ENCODE assay signal across 17 cellular contexts in genomic region chr1:151501474-151501873, GRCh38. TPM values are rescaled to one million over a fixed set of nuclear protein-coding genes. Genes with fewer than 3 reads are reported as not detected.
DNase-seq lines count a peak whose midpoint lies in the region; ATAC-seq, FAIRE-seq and TF ChIP-seq lines count a peak whose summit lies in the region.
"Had no signal": no experiment of that assay in that cellular context is flagged by ENCODE, and none has a peak within 500 bp of the region (broad histone marks: within the 10 kb centered on the region; RNA-seq: fewer than 3 reads in every experiment).

No MANE protein-coding gene starts in this region.

- in situ Hi-C loops in HepG2 (cut with HindIII; ENCODE audit: extremely low pct_ligation_motif_present, low pct_unique_long_range_greater_than_20kb) = no loop called here

- H3K4me3 ChIP-seq in liver (ENCODE audit: low read depth in 1 of 3, low read length in 3 of 3) (no peak overlapping the region), HepG2 (replicated peaks in 1 of 3; ENCODE audit: insufficient read depth in 1 of 3, low read depth in 2 of 3, low read length in 3 of 3) (no peak overlapping the region), SK-N-SH (ENCODE audit: low read depth in 2 of 2, low read length in 1 of 2) (no peak overlapping the region), upper lobe of right lung (no peak overlapping the region)
- H3K4me3 ChIP-seq: esophagus muscularis mucosa, uterus had no signal

- no peak for TF ChIP-seq POLR2A in HepG2 (IDR thresholded peaks at IDR 0.05; ENCODE audit: insufficient read depth in 1 of 2, low read depth in 2 of 2, low read length in 2 of 2)

- H2AFZ ChIP-seq in HepG2 (ENCODE audit: low read length) (no peak overlapping the region), SK-N-SH (ENCODE audit: low read depth) (no peak overlapping the region)

- no peak for DNase-seq in HepG2 (ENCODE audit: low spot score)
- DNase-seq in SK-N-SH = no peak
- no peak for DNase-seq in foreskin keratinocyte
- no peak for DNase-seq in upper lobe of right lung
- DNase-seq in omental fat pad (ENCODE audit: low spot score) = no peak
- DNase-seq in RWPE1 (ENCODE audit: low spot score) = no peak
- DNase-seq: activated T-cell treated with anti-CD3 and anti-CD28 coated beads, Interleukin-2, amount 50 U/mL, for 1 hour; CD4-positive, CD25-positive, alpha-beta regulatory T cell; Kasumi-1; NCI-H2227 treated with DMSO at 0.1 percent for 48 hours; stimulated activated CD8-positive, alpha-beta memory T cell treated with anti-CD3 and anti-CD28 coated beads, Interleukin-4, amount 100 ng/mL, for 48 hours; uterus had no signal

- no peaks in the 10 kb centered on the region for H4K20me1 ChIP-seq in HepG2 (ENCODE audit: insufficient read depth, low read length)
- H4K20me1 ChIP-seq in SK-N-SH (ENCODE audit: insufficient read depth) = no peaks in the 10 kb centered on the region

- CTCF ChIA-PET in HepG2 (lab: Yijun Ruan, JAX; ENCODE audit: low intra/inter-chr PET ratio, low total read pairs) = no interaction called here
- CTCF ChIA-PET in SK-N-SH (lab: Yijun Ruan, JAX) = interaction anchor here (1.2 kb wide), 1 partner anchor 33 kb away, joined by 3 read pairs; no protein-coding TSS in a partner anchor
- CTCF ChIA-PET in RWPE1 (lab: Yijun Ruan, JAX) = no interaction called here

- H3K4me1 ChIP-seq in liver (ENCODE audit: control insufficient read depth in 4 of 4, insufficient read depth in 4 of 4, low read length in 3 of 4) = no peaks in the 10 kb centered on the region
- peaks cover 22% of the 10 kb centered on the region for H3K4me1 ChIP-seq in HepG2 (ENCODE audit: insufficient read depth, low read length)
- no peaks in the 10 kb centered on the region for H3K4me1 ChIP-seq in SK-N-SH (ENCODE audit: control insufficient read depth in 1 of 2, insufficient read depth in 2 of 2, low read depth in 1 of 2, low read length in 1 of 2)
- H3K4me1 ChIP-seq in foreskin keratinocyte = peaks cover 10% of the 10 kb centered on the region
- no peaks in the 10 kb centered on the region for H3K4me1 ChIP-seq in upper lobe of right lung
- H3K4me1 ChIP-seq: esophagus muscularis mucosa, uterus had no signal

- ATAC-seq in HepG2 = no peak; the same call in 2 of the 3 replicates
- no peak for ATAC-seq in foreskin keratinocyte
- peak; percentile 46 for ATAC-seq in upper lobe of right lung
- ATAC-seq in HG02642 (IDR thresholded peaks at IDR 0.05; ENCODE audit: poor library complexity, unreplicated experiment) = no peak
- ATAC-seq in omental fat pad (ENCODE audit: low FRiP score) = no peak
- ATAC-seq: Right ventricle myocardium inferior had no signal

- H3K36me3 ChIP-seq in liver (ENCODE audit: control insufficient read depth in 4 of 4, insufficient read depth in 3 of 4, low read depth in 1 of 4, low read length in 3 of 4) (no peaks in the 10 kb centered on the region), HepG2 (replicated peaks in 1 of 2; ENCODE audit: control insufficient read depth in 1 of 2, insufficient read depth in 2 of 2, low read length in 2 of 2) (no peaks in the 10 kb centered on the region), SK-N-SH (replicated peaks in 1 of 2; ENCODE audit: control insufficient read depth in 1 of 2, insufficient read depth in 2 of 2, low read length in 1 of 2) (no peaks in the 10 kb centered on the region), upper lobe of right lung (no peaks in the 10 kb centered on the region)
- H3K36me3 ChIP-seq: esophagus muscularis mucosa, uterus had no signal

- POLR2A ChIA-PET in HepG2 (lab: Yijun Ruan, JAX) (no interaction called here), SK-N-SH (lab: Yijun Ruan, JAX) (no interaction called here), RWPE1 (lab: Yijun Ruan, JAX; ENCODE audit: low non-redundant PET) (no interaction called here)

- no peaks in the 10 kb centered on the region for H3K79me2 ChIP-seq in HepG2 (ENCODE audit: insufficient read depth, low read length)
- H3K79me2 ChIP-seq in SK-N-SH (ENCODE audit: insufficient read depth) = no peaks in the 10 kb centered on the region

- TF ChIP-seq EP300 in HepG2 (IDR thresholded peaks at IDR 0.05; ENCODE audit: low read depth in 2 of 2, low read length in 2 of 2) (no peak), HepG2 (CRISPR knock-in tag; IDR thresholded peaks at IDR 0.05; ENCODE audit: borderline replicate concordance) (no peak), SK-N-SH (IDR thresholded peaks at IDR 0.05; ENCODE audit: borderline replicate concordance in 1 of 2, low read depth in 1 of 2, low read length in 1 of 2) (no peak)

- TF ChIP-seq CTCF in liver (IDR thresholded peaks at IDR 0.05; ENCODE audit: low read depth, low read length, missing input control) (peak; percentile 19), HepG2 (CRISPR knock-in tag; IDR thresholded peaks at IDR 0.05) (no peak), SK-N-SH (IDR thresholded peaks at IDR 0.05) (peak; percentile 42), foreskin keratinocyte (conservative IDR thresholded peaks at IDR 0.05) (peak; percentile 30), upper lobe of right lung (IDR thresholded peaks at IDR 0.05) (peak; percentile 19), omental fat pad (IDR thresholded peaks at IDR 0.05) (no peak), RWPE1 (conservative IDR thresholded peaks at IDR 0.05; ENCODE audit: low read depth) (no peak)

- no peak overlapping the region for H3K9ac ChIP-seq in liver (ENCODE audit: low read depth in 1 of 2, low read length in 2 of 2)
- no peak overlapping the region for H3K9ac ChIP-seq in HepG2 (ENCODE audit: insufficient read depth, low read depth, low read length)
- no peak overlapping the region for H3K9ac ChIP-seq in SK-N-SH

- no peaks in the 10 kb centered on the region for H3F3A ChIP-seq in SK-N-SH (replicated peaks; ENCODE audit: insufficient read depth)

- H3K9me3 ChIP-seq in liver (ENCODE audit: control insufficient read depth in 4 of 4, low read length in 3 of 4) (no peaks in the 10 kb centered on the region), HepG2 (ENCODE audit: low read length) (no peaks in the 10 kb centered on the region), SK-N-SH (no peaks in the 10 kb centered on the region), upper lobe of right lung (no peaks in the 10 kb centered on the region)
- H3K9me3 ChIP-seq: esophagus muscularis mucosa, uterus had no signal

- 65% methylated on average over 10 of the region's 10 CpGs for WGBS in liver
- 70% methylated on average over 10 of the region's 10 CpGs for WGBS in HepG2 (ENCODE audit: low lambda C conversion rate)
- WGBS in SK-N-SH (ENCODE audit: low lambda C conversion rate) = 72% methylated on average over 10 of the region's 10 CpGs

- no peak overlapping the region for H3K27ac ChIP-seq in liver (ENCODE audit: low read depth in 1 of 2, low read length in 2 of 2)
- no peak overlapping the region for H3K27ac ChIP-seq in HepG2 (ENCODE audit: extremely low read length, insufficient read depth, low read length)
- no peak overlapping the region for H3K27ac ChIP-seq in SK-N-SH (ENCODE audit: low read depth in 2 of 2, low read length in 1 of 2)
- H3K27ac ChIP-seq in foreskin keratinocyte = no peak overlapping the region
- H3K27ac ChIP-seq in upper lobe of right lung = no peak overlapping the region
- H3K27ac ChIP-seq in RWPE1 = no peak overlapping the region
- H3K27ac ChIP-seq: esophagus muscularis mucosa, uterus had no signal

- no TSS peak for BruUV-seq in HepG2 (replicated peaks; lab: Mats Ljungman, UMichigan)

- H3K9me2 ChIP-seq in SK-N-SH = no peaks in the 10 kb centered on the region

- intact Hi-C loops in HepG2 (cut with micrococcal nuclease; ENCODE audit: unreplicated experiment) (no loop called here), upper lobe of right lung (cut with DNase I) (no loop called here)

- no peak for FAIRE-seq in HepG2 (lab: Jason Lieb, UNC)
- FAIRE-seq: islet of Langerhans had no signal

- H3K4me2 ChIP-seq in HepG2 (ENCODE audit: low read depth, low read length) = no peak overlapping the region
- no peak overlapping the region for H3K4me2 ChIP-seq in SK-N-SH

- TF ChIP-seq RAD21 in liver (IDR thresholded peaks at IDR 0.05) (no peak), HepG2 (CRISPR knock-in tag; IDR thresholded peaks at IDR 0.05) (no peak), SK-N-SH (IDR thresholded peaks at IDR 0.05; ENCODE audit: low read length) (no peak)

- H3K27me3 ChIP-seq in liver (ENCODE audit: control insufficient read depth in 4 of 4, insufficient read depth in 4 of 4, low read length in 3 of 4) (no peaks in the 10 kb centered on the region), HepG2 (ENCODE audit: control insufficient read depth in 1 of 2, insufficient read depth in 2 of 2, low read length in 2 of 2) (no peaks in the 10 kb centered on the region; a peak in 1 of 5 replicates), SK-N-SH (ENCODE audit: insufficient read depth) (no peaks in the 10 kb centered on the region; the same call in 1 of the 2 replicates), foreskin keratinocyte (no peaks in the 10 kb centered on the region), upper lobe of right lung (no peaks in the 10 kb centered on the region)
- H3K27me3 ChIP-seq: esophagus muscularis mucosa, uterus had no signal

RNA-seq across cellular contexts. Expression of gene CGN, which starts 9.7 kb away (rescaled TPM):
- 10 to 100 TPM; 16.9 to 48.9 TPM for total RNA-seq in liver
- polyA plus RNA-seq in liver = 10 to 100 TPM; 19.3 to 19.5 TPM
- 0.24 and 0.75 TPM in 2 replicates for total RNA-seq in HepG2 (2016; rRNA removed; fragmentation: Illumina TruSeq; extraction: Trizol)
- total RNA-seq in HepG2 (2016; cell fraction: cytosol; rRNA removed; fragmentation: Illumina TruSeq; extraction: Trizol; ENCODE audit: low read depth) = 0.20 and 0.88 TPM in 2 replicates
- total RNA-seq in HepG2 (2016; cell fraction: insoluble cytoplasmic fraction; rRNA removed; fragmentation: Illumina TruSeq; extraction: Trizol) = 0.10 and 0.67 TPM in 2 replicates
- 0.19 and 0.28 TPM in 2 replicates for total RNA-seq in HepG2 (2016; cell fraction: membrane; rRNA removed; fragmentation: Illumina TruSeq; extraction: Trizol)
- total RNA-seq in HepG2 (2016; cell fraction: nucleus; rRNA removed; fragmentation: Illumina TruSeq; extraction: Trizol) = 1.3 and 1.6 TPM in 2 replicates
- 0.81 and 1.1 TPM in 2 replicates for polyA plus RNA-seq in HepG2 (2011; rRNA removed)
- 0.18 and 0.21 TPM in 2 replicates for polyA plus RNA-seq in HepG2 (2011; cell fraction: cytosol; rRNA removed)
- polyA plus RNA-seq in HepG2 (2011; cell fraction: nucleus; rRNA removed) = 3.8 TPM in 2 replicates
- polyA plus RNA-seq in HepG2 (2012) = 1.7 and 3.2 TPM in 2 replicates
- 0.03 TPM in 1 of 2 replicates, not detected in the other for polyA plus RNA-seq in HepG2 (2016; cell fraction: cytosol; fragmentation: Illumina TruSeq; extraction: Trizol; ENCODE audit: low read depth)
- polyA plus RNA-seq in HepG2 (2016; cell fraction: insoluble cytoplasmic fraction; fragmentation: Illumina TruSeq; extraction: Trizol; ENCODE audit: low read depth) = 0.27 and 0.43 TPM in 2 replicates
- 0.03 and 0.10 TPM in 2 replicates for polyA plus RNA-seq in HepG2 (2016; cell fraction: membrane; fragmentation: Illumina TruSeq; extraction: Trizol; ENCODE audit: low read depth)
- polyA plus RNA-seq in HepG2 (2016; cell fraction: nucleus; fragmentation: Illumina TruSeq; extraction: Trizol; ENCODE audit: insufficient read depth, low read depth) = 2.3 and 2.8 TPM in 2 replicates
- polyA minus RNA-seq in HepG2 (2011; rRNA and poly(A)+ RNA removed; ENCODE audit: low replicate concordance) = 0.63 and 2.7 TPM in 2 replicates
- 0.70 TPM in 1 of 2 replicates, not detected in the other for polyA minus RNA-seq in HepG2 (2011; cell fraction: cytosol; rRNA and poly(A)+ RNA removed)
- polyA minus RNA-seq in HepG2 (2011; cell fraction: nucleus; rRNA and poly(A)+ RNA removed) = 2.7 and 3.9 TPM in 2 replicates
- 0.36 and 0.44 TPM in 2 replicates for polyA plus RNA-seq in SK-N-SH (2012; rRNA removed)
- polyA plus RNA-seq in SK-N-SH (2012; cell fraction: cytosol; rRNA removed) = 0.12 and 0.64 TPM in 2 replicates
- polyA plus RNA-seq in SK-N-SH (2012; cell fraction: nucleus; rRNA removed) = 1.4 and 1.5 TPM in 2 replicates
- total RNA-seq in foreskin keratinocyte = 3.6 and 4.2 TPM in 2 replicates
- polyA plus RNA-seq in foreskin keratinocyte = 2.4 and 2.9 TPM in 2 replicates
- total RNA-seq in upper lobe of right lung = 62.5 TPM
- 10 to 100 TPM in 2 of 4 donors, 1 to 10 TPM in 1, under 1 TPM in 1; 0.32 to 44.6 (median 8.0) TPM for total RNA-seq in omental fat pad

RNA-seq across cellular contexts. Expression of gene TUFT1, which starts 38.6 kb away (rescaled TPM):
- total RNA-seq in liver = 1 to 10 TPM; 3.4 to 4.8 TPM
- polyA plus RNA-seq in liver = 1 to 10 TPM; 1.7 to 2.6 TPM
- total RNA-seq in HepG2 (2016; rRNA removed; fragmentation: Illumina TruSeq; extraction: Trizol) = 7.3 and 7.7 TPM in 2 replicates
- total RNA-seq in HepG2 (2016; cell fraction: cytosol; rRNA removed; fragmentation: Illumina TruSeq; extraction: Trizol; ENCODE audit: low read depth) = 0.51 and 1.2 TPM in 2 replicates
- total RNA-seq in HepG2 (2016; cell fraction: insoluble cytoplasmic fraction; rRNA removed; fragmentation: Illumina TruSeq; extraction: Trizol) = 6.6 and 6.9 TPM in 2 replicates
- total RNA-seq in HepG2 (2016; cell fraction: membrane; rRNA removed; fragmentation: Illumina TruSeq; extraction: Trizol) = 2.6 and 3.1 TPM in 2 replicates
- 5.0 and 5.2 TPM in 2 replicates for total RNA-seq in HepG2 (2016; cell fraction: nucleus; rRNA removed; fragmentation: Illumina TruSeq; extraction: Trizol)
- 6.4 and 6.7 TPM in 2 replicates for polyA plus RNA-seq in HepG2 (2011; rRNA removed)
- polyA plus RNA-seq in HepG2 (2011; cell fraction: cytosol; rRNA removed) = 4.2 and 5.5 TPM in 2 replicates
- polyA plus RNA-seq in HepG2 (2011; cell fraction: nucleus; rRNA removed) = 6.5 and 8.6 TPM in 2 replicates
- 5.2 and 6.2 TPM in 2 replicates for polyA plus RNA-seq in HepG2 (2012)
- polyA plus RNA-seq in HepG2 (2016; cell fraction: cytosol; fragmentation: Illumina TruSeq; extraction: Trizol; ENCODE audit: low read depth) = 0.33 and 0.35 TPM in 2 replicates
- polyA plus RNA-seq in HepG2 (2016; cell fraction: insoluble cytoplasmic fraction; fragmentation: Illumina TruSeq; extraction: Trizol; ENCODE audit: low read depth) = 5.0 and 5.6 TPM in 2 replicates
- 1.1 TPM in 2 replicates for polyA plus RNA-seq in HepG2 (2016; cell fraction: membrane; fragmentation: Illumina TruSeq; extraction: Trizol; ENCODE audit: low read depth)
- 7.7 and 10.7 TPM in 2 replicates for polyA plus RNA-seq in HepG2 (2016; cell fraction: nucleus; fragmentation: Illumina TruSeq; extraction: Trizol; ENCODE audit: insufficient read depth, low read depth)
- 6.3 and 18.3 TPM in 2 replicates for polyA minus RNA-seq in HepG2 (2011; rRNA and poly(A)+ RNA removed; ENCODE audit: low replicate concordance)
- polyA minus RNA-seq in HepG2 (2011; cell fraction: cytosol; rRNA and poly(A)+ RNA removed) = 3.2 and 3.9 TPM in 2 replicates
- polyA minus RNA-seq in HepG2 (2011; cell fraction: nucleus; rRNA and poly(A)+ RNA removed) = 6.3 and 7.5 TPM in 2 replicates
- 20.6 and 27.9 TPM in 2 replicates for polyA plus RNA-seq in SK-N-SH (2012; rRNA removed)
- polyA plus RNA-seq in SK-N-SH (2012; cell fraction: cytosol; rRNA removed) = 21.1 and 22.1 TPM in 2 replicates
- polyA plus RNA-seq in SK-N-SH (2012; cell fraction: nucleus; rRNA removed) = 28.8 and 43.7 TPM in 2 replicates
- 38.8 and 59.9 TPM in 2 replicates for total RNA-seq in foreskin keratinocyte
- polyA plus RNA-seq in foreskin keratinocyte = 28.0 and 41.0 TPM in 2 replicates
- 13.3 TPM for total RNA-seq in upper lobe of right lung
- total RNA-seq in omental fat pad = 10 to 100 TPM in 1 of 4 donors, 1 to 10 TPM in 3; 5.0 to 12.8 (median 7.7) TPM

RNA-seq across cellular contexts. Expression of gene POGZ, which starts 42.2 kb away (rescaled TPM):
- total RNA-seq in liver = 10 to 100 TPM; 26.8 to 30.1 TPM
- 1 to 10 TPM; 7.7 to 7.8 TPM for polyA plus RNA-seq in liver
- 15.3 and 17.1 TPM in 2 replicates for total RNA-seq in HepG2 (2016; rRNA removed; fragmentation: Illumina TruSeq; extraction: Trizol)
- 3.4 and 3.9 TPM in 2 replicates for total RNA-seq in HepG2 (2016; cell fraction: cytosol; rRNA removed; fragmentation: Illumina TruSeq; extraction: Trizol; ENCODE audit: low read depth)
- total RNA-seq in HepG2 (2016; cell fraction: insoluble cytoplasmic fraction; rRNA removed; fragmentation: Illumina TruSeq; extraction: Trizol) = 14.3 and 16.4 TPM in 2 replicates
- 7.3 and 9.4 TPM in 2 replicates for total RNA-seq in HepG2 (2016; cell fraction: membrane; rRNA removed; fragmentation: Illumina TruSeq; extraction: Trizol)
- total RNA-seq in HepG2 (2016; cell fraction: nucleus; rRNA removed; fragmentation: Illumina TruSeq; extraction: Trizol) = 26.6 and 27.0 TPM in 2 replicates
- polyA plus RNA-seq in HepG2 (2011; rRNA removed) = 45.6 and 46.9 TPM in 2 replicates
- polyA plus RNA-seq in HepG2 (2011; cell fraction: cytosol; rRNA removed) = 14.1 and 15.0 TPM in 2 replicates
- 85.3 and 95.0 TPM in 2 replicates for polyA plus RNA-seq in HepG2 (2011; cell fraction: nucleus; rRNA removed)
- 22.9 and 30.0 TPM in 2 replicates for polyA plus RNA-seq in HepG2 (2012)
- polyA plus RNA-seq in HepG2 (2016; cell fraction: cytosol; fragmentation: Illumina TruSeq; extraction: Trizol; ENCODE audit: low read depth) = 0.70 and 1.2 TPM in 2 replicates
- polyA plus RNA-seq in HepG2 (2016; cell fraction: insoluble cytoplasmic fraction; fragmentation: Illumina TruSeq; extraction: Trizol; ENCODE audit: low read depth) = 18.4 and 20.8 TPM in 2 replicates
- 2.7 and 2.9 TPM in 2 replicates for polyA plus RNA-seq in HepG2 (2016; cell fraction: membrane; fragmentation: Illumina TruSeq; extraction: Trizol; ENCODE audit: low read depth)
- 55.5 and 69.5 TPM in 2 replicates for polyA plus RNA-seq in HepG2 (2016; cell fraction: nucleus; fragmentation: Illumina TruSeq; extraction: Trizol; ENCODE audit: insufficient read depth, low read depth)
- 103 and 173 TPM in 2 replicates for polyA minus RNA-seq in HepG2 (2011; rRNA and poly(A)+ RNA removed; ENCODE audit: low replicate concordance)
- 25.2 and 28.6 TPM in 2 replicates for polyA minus RNA-seq in HepG2 (2011; cell fraction: cytosol; rRNA and poly(A)+ RNA removed)
- polyA minus RNA-seq in HepG2 (2011; cell fraction: nucleus; rRNA and poly(A)+ RNA removed) = 80.1 and 101 TPM in 2 replicates
- 23.9 and 30.2 TPM in 2 replicates for polyA plus RNA-seq in SK-N-SH (2012; rRNA removed)
- 11.7 and 14.0 TPM in 2 replicates for polyA plus RNA-seq in SK-N-SH (2012; cell fraction: cytosol; rRNA removed)
- 114 and 159 TPM in 2 replicates for polyA plus RNA-seq in SK-N-SH (2012; cell fraction: nucleus; rRNA removed)
- 29.5 and 29.6 TPM in 2 replicates for total RNA-seq in foreskin keratinocyte
- polyA plus RNA-seq in foreskin keratinocyte = 5.1 and 6.1 TPM in 2 replicates
- 96.3 TPM for total RNA-seq in upper lobe of right lung
- total RNA-seq in omental fat pad = 10 to 100 TPM; 32.9 to 60.8 (median 40.1) TPM

Comparison
In these comparisons a context has a peak if more than half of its experiments do, and no peak if none do; other contexts are left out.
1. CTCF ChIP-seq: peak in liver (single experiment), SK-N-SH (single experiment), foreskin keratinocyte (single experiment) and upper lobe of right lung (single experiment); none in HepG2 (single experiment), omental fat pad (0 of 3) and RWPE1 (single experiment).